Comparison of ENCODE assay signal across 1 cellular context in the genomic region with DNA sequence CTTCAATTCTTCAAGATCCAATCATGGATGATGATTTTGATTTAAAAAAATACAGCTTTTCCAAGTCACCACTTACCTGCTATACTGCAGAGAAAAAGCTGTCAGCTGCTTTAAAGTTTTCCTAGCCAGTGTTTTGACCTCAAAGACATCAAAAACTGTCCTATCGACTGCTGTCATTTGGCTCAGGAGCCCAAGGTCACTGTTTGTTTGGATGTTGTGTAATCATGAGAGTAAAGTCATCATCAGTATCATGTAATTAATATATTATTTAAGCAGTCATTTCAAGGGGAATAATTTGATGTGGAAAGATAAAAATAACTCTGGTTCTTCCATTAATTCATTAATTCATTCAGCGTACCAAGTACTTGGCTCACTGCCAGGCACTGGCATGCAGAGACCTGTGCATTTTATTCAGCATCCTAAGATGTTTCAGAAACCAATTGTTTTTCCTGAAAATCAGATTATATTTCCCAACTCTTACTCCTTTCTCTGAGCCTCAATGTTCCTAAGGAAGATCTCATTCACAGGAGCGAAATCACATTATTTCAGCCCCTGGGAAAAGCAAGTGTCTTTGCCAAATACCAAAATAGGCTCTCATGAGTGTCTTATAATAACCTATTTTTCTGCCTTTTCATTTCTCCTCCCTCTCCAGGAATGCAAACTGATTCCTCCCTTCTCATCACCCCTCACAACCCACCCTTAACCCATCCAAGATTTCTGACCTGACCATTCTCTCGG.
TF ChIP-seq lines count a peak whose summit lies in the region.

No MANE protein-coding gene starts in this region.

TF ChIP-seq in IMR-90, 13 proteins besides CTCF, POLR2A, EP300 and RAD21 (continued from another document):
- peak; percentile 47 for TF ChIP-seq CEBPB (IDR thresholded peaks at IDR 0.05; ENCODE audit: low read depth, low read length)
